13 cellular contexts compared by ENCODE assay signal in the genomic region with DNA sequence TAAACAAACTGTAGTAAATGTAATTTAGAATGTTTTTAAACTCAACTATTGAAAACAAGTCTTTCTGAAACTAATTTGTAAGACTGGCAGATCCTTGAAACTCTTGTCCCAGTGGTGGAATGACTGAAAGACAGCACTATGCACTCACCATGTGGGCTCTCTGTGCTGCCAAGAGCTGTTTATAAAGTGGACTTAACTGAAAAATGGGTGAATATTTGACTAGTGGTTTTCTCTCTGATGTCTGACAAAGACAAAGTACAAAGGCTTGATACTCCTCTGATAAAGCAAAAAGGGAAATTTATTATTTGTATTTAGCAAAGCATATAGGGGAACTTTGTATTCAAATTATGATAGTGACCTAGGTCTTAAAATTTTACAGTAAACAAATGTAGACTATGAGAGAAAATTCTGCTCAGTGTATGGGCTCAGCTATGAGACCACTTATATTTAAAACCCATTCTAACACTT.
DNase-seq lines count a peak whose midpoint lies in the region; ATAC-seq and TF ChIP-seq lines count a peak whose summit lies in the region.
"Had no signal": no experiment of that assay in that cellular context is flagged by ENCODE, and none has a peak within 500 bp of the region (broad histone marks: within the 10 kb centered on the region; RNA-seq: fewer than 3 reads in every experiment).

No MANE protein-coding gene starts in this region.

- H3K27ac Mint-ChIP-seq in activated CD8-positive, alpha-beta T cell treated with anti-CD3 and anti-CD28 coated beads for 36 hours: no peak overlapping the region
- no peak overlapping the region for H3K27ac Mint-ChIP-seq in T-helper 2 cell treated with Interferon-gamma antibody and Interleukin-4, amounts not matched to agents 5 μg/mL and 100 μg/mL, for 36 hours

- H3K4me3 Mint-ChIP-seq in activated CD8-positive, alpha-beta T cell treated with anti-CD3 and anti-CD28 coated beads for 36 hours: no peak overlapping the region
- no peak overlapping the region for H3K4me3 Mint-ChIP-seq in T-helper 2 cell treated with Interferon-gamma antibody and Interleukin-4, amounts not matched to agents 5 μg/mL and 100 μg/mL, for 36 hours

- CTCF ChIA-PET in activated CD8-positive, alpha-beta T cell treated with anti-CD3 and anti-CD28 coated beads for 36 hours (lab: Charles Lee): no interaction called here

- no peaks in the 10 kb centered on the region for H3K27me3 Mint-ChIP-seq in activated CD8-positive, alpha-beta T cell treated with anti-CD3 and anti-CD28 coated beads for 36 hours
- no peaks in the 10 kb centered on the region for H3K27me3 Mint-ChIP-seq in T-helper 2 cell treated with Interferon-gamma antibody and Interleukin-4, amounts not matched to agents 5 μg/mL and 100 μg/mL, for 36 hours (ENCODE audit: low read depth)

- no peak for TF ChIP-seq CTCF in HFF-Myc (IDR thresholded peaks at IDR 0.05; ENCODE audit: low read depth, low read length, missing control alignments)
- TF ChIP-seq CTCF in activated CD8-positive, alpha-beta T cell treated with anti-CD3 and anti-CD28 coated beads for 36 hours (IDR thresholded peaks at IDR 0.05): no peak

- H3K4me3 ChIP-seq in HFF-Myc (replicated peaks; ENCODE audit: low read depth, low read length): no peak overlapping the region
- H3K4me3 ChIP-seq: heart right ventricle, SJCRH30 had no signal

- no peaks in the 10 kb centered on the region for H3K36me3 Mint-ChIP-seq in activated CD8-positive, alpha-beta T cell treated with anti-CD3 and anti-CD28 coated beads for 36 hours (ENCODE audit: low read depth)
- no peaks in the 10 kb centered on the region for H3K36me3 Mint-ChIP-seq in T-helper 2 cell treated with Interferon-gamma antibody and Interleukin-4, amounts not matched to agents 5 μg/mL and 100 μg/mL, for 36 hours (ENCODE audit: low read depth)
- H3K36me3 Mint-ChIP-seq: brain had no signal

- peaks cover 14% of the 10 kb centered on the region for H3K9me3 Mint-ChIP-seq in activated CD8-positive, alpha-beta T cell treated with anti-CD3 and anti-CD28 coated beads for 36 hours
- peaks cover 4% of the 10 kb centered on the region for H3K9me3 Mint-ChIP-seq in T-helper 2 cell treated with Interferon-gamma antibody and Interleukin-4, amounts not matched to agents 5 μg/mL and 100 μg/mL, for 36 hours

- H3K4me1 Mint-ChIP-seq in activated CD8-positive, alpha-beta T cell treated with anti-CD3 and anti-CD28 coated beads for 36 hours (ENCODE audit: low read depth): no peaks in the 10 kb centered on the region
- H3K4me1 Mint-ChIP-seq in T-helper 2 cell treated with Interferon-gamma antibody and Interleukin-4, amounts not matched to agents 5 μg/mL and 100 μg/mL, for 36 hours (ENCODE audit: low read depth): no peaks in the 10 kb centered on the region

- DNase-seq in A172 (ENCODE audit: low spot score): peak; percentile 6
- peak; percentile 3 for DNase-seq in HFF-Myc (ENCODE audit: extremely low read depth, low read depth)
- peak; percentile 71 for DNase-seq in iris pigment epithelial cell (ENCODE audit: low read depth)
- DNase-seq in activated CD8-positive, alpha-beta T cell treated with anti-CD3 and anti-CD28 coated beads for 36 hours: no peak
- no peak for DNase-seq in T-helper 2 cell treated with Interferon-gamma antibody and Interleukin-4, amounts not matched to agents 5 μg/mL and 100 μg/mL, for 36 hours (ENCODE audit: low spot score)
- DNase-seq: AML-193, heart right ventricle, NCI-H2081, SJCRH30 had no signal

- intact Hi-C loops in activated CD8-positive, alpha-beta T cell treated with anti-CD3 and anti-CD28 coated beads for 36 hours (cut with micrococcal nuclease): no loop called here

- POLR2A ChIA-PET in activated CD8-positive, alpha-beta T cell treated with anti-CD3 and anti-CD28 coated beads for 36 hours (lab: Charles Lee): no interaction called here

- ATAC-seq in SK-N-SH treated with all-trans-retinoic acid at 6 μM for 48 hours (peak; percentile 68), GM18502 (IDR thresholded peaks at IDR 0.05; ENCODE audit: poor library complexity, unreplicated experiment) (no peak), GM21360 (IDR thresholded peaks at IDR 0.05; ENCODE audit: unreplicated experiment) (no peak)
- ATAC-seq in activated CD8-positive, alpha-beta T cell treated with anti-CD3 and anti-CD28 coated beads for 36 hours: no peak

TF ChIP-seq in SK-N-SH treated with all-trans-retinoic acid at 6 μM for 48 hours, 23 proteins besides CTCF, POLR2A, EP300 and RAD21:
- TF ChIP-seq ZNF70 (CRISPR knock-in tag; IDR thresholded peaks at IDR 0.05): no peak
- TF ChIP-seq GLIS3 (CRISPR knock-in tag; IDR thresholded peaks at IDR 0.05): no peak
- TF ChIP-seq, protein P1, sequence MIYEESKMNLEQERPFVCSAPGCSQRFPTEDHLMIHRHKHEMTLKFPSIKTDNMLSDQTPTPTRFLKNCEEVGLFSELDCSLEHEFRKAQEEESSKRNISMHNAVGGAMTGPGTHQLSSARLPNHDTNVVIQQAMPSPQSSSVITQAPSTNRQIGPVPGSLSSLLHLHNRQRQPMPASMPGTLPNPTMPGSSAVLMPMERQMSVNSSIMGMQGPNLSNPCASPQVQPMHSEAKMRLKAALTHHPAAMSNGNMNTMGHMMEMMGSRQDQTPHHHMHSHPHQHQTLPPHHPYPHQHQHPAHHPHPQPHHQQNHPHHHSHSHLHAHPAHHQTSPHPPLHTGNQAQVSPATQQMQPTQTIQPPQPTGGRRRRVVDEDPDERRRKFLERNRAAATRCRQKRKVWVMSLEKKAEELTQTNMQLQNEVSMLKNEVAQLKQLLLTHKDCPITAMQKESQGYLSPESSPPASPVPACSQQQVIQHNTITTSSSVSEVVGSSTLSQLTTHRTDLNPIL (CRISPR knock-in tag; IDR thresholded peaks at IDR 0.05; ENCODE audit: low read depth): no peak
- TF ChIP-seq ZNF8 (CRISPR knock-in tag; IDR thresholded peaks at IDR 0.05): no peak
- no peak for TF ChIP-seq ISL1 (CRISPR knock-in tag; IDR thresholded peaks at IDR 0.05)
- TF ChIP-seq ARNTL (CRISPR knock-in tag; IDR thresholded peaks at IDR 0.05; ENCODE audit: borderline replicate concordance, low read depth): no peak
- no peak for TF ChIP-seq PPARA (CRISPR knock-in tag; IDR thresholded peaks at IDR 0.05; ENCODE audit: borderline replicate concordance)
- no peak for TF ChIP-seq ZFP3 (CRISPR knock-in tag; IDR thresholded peaks at IDR 0.05)
- no peak for TF ChIP-seq TOX (CRISPR knock-in tag; IDR thresholded peaks at IDR 0.05; ENCODE audit: borderline replicate concordance)
- TF ChIP-seq ZFP30 (CRISPR knock-in tag; IDR thresholded peaks at IDR 0.05): no peak
- TF ChIP-seq, protein P2, sequence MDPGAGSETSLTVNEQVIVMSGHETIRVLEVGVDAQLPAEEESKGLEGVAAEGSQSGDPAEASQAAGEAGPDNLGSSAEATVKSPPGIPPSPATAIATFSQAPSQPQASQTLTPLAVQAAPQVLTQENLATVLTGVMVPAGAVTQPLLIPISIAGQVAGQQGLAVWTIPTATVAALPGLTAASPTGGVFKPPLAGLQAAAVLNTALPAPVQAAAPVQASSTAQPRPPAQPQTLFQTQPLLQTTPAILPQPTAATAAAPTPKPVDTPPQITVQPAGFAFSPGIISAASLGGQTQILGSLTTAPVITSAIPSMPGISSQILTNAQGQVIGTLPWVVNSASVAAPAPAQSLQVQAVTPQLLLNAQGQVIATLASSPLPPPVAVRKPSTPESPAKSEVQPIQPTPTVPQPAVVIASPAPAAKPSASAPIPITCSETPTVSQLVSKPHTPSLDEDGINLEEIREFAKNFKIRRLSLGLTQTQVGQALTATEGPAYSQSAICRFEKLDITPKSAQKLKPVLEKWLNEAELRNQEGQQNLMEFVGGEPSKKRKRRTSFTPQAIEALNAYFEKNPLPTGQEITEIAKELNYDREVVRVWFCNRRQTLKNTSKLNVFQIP (CRISPR knock-in tag; IDR thresholded peaks at IDR 0.05; ENCODE audit: borderline replicate concordance, low read depth): no peak
- no peak for TF ChIP-seq SNAI2 (CRISPR knock-in tag; IDR thresholded peaks at IDR 0.05)
- TF ChIP-seq ZNF565 (CRISPR knock-in tag; conservative IDR thresholded peaks at IDR 0.05; ENCODE audit: low read depth): no peak
TF ChIP-seq in SK-N-SH treated with all-trans-retinoic acid at 6 μM for 48 hours: peak in this region for 0.

Comparison
In these comparisons a context has a peak if more than half of its experiments do, and no peak if none do; other contexts are left out.
1. DNase-seq: peak in A172 (single experiment), HFF-Myc (single experiment) and iris pigment epithelial cell (single experiment); none in activated CD8-positive, alpha-beta T cell treated with anti-CD3 and anti-CD28 coated beads for 36 hours (single experiment) and T-helper 2 cell treated with Interferon-gamma antibody and Interleukin-4, amounts not matched to agents 5 μg/mL and 100 μg/mL, for 36 hours (single experiment).